In genomic region chr17:45705123-45706009, GRCh38 we compare ENCODE assay signal across 13 cellular contexts.
DNase-seq lines count a peak whose midpoint lies in the region; ATAC-seq and TF ChIP-seq lines count a peak whose summit lies in the region.
"Had no signal": no experiment of that assay in that cellular context is flagged by ENCODE, and none has a peak within 500 bp of the region (broad histone marks: within the 10 kb centered on the region; RNA-seq: fewer than 3 reads in every experiment).

No MANE protein-coding gene starts in this region.

- no peak overlapping the region for H3K4me3 ChIP-seq in RWPE2 (ENCODE audit: severe bottlenecking)
- H3K4me3 ChIP-seq: heart left ventricle, SK-N-MC, suprapubic skin had no signal

- H3K4me1 ChIP-seq in RWPE2 (ENCODE audit: insufficient read depth, poor library complexity, severe bottlenecking): peaks cover 27% of the 10 kb centered on the region
- H3K4me1 ChIP-seq: heart left ventricle, suprapubic skin had no signal

- no peaks in the 10 kb centered on the region for H3K27me3 ChIP-seq in RWPE2 (ENCODE audit: insufficient read depth, poor library complexity, severe bottlenecking)

- H3K9me3 ChIP-seq in RWPE2 (ENCODE audit: severe bottlenecking): no peaks in the 10 kb centered on the region
- H3K9me3 ChIP-seq: heart left ventricle, suprapubic skin had no signal

- DNase-seq in stimulated activated CD4-positive, alpha-beta T cell treated with anti-CD3 and anti-CD28 coated beads, Interleukin-2, amount 100 ng/mL, for 4 hours (ENCODE audit: low read depth): peak; percentile 5
- no peak for DNase-seq in stimulated activated CD4-positive, alpha-beta T cell treated with anti-CD3 and anti-CD28 coated beads, Interleukin-4, amount 100 ng/mL, for 1 hour
- DNase-seq in RWPE2 (ENCODE audit: low spot score) (peak; percentile 83), head of caudate nucleus (peak in 27 of 42 donors; percentile 6 to 75 (median 31)), NOMO-1 (lab: John Stamatoyannopoulos, UW; ENCODE audit: unreplicated experiment in 2 of 2) (no peak), COR-L47 (lab: John Stamatoyannopoulos, UW) (no peak), NCI-H146 (lab: John Stamatoyannopoulos, UW) (no peak)
- DNase-seq: CD4-positive, alpha-beta T cell; heart left ventricle; NCI-H1930 had no signal

- H3K27ac ChIP-seq in RWPE2 (ENCODE audit: poor library complexity, severe bottlenecking): peak overlapping the region; percentile 38
- H3K27ac ChIP-seq: heart left ventricle, SK-N-MC, suprapubic skin had no signal

- H3K36me3 ChIP-seq in RWPE2 (ENCODE audit: low read depth): no peaks in the 10 kb centered on the region
- H3K36me3 ChIP-seq: heart left ventricle, suprapubic skin had no signal

- TF ChIP-seq CTCF in RWPE2 (IDR thresholded peaks at IDR 0.05; ENCODE audit: poor library complexity, severe bottlenecking): no peak

- ATAC-seq in RWPE2 (ENCODE audit: low read depth) (peak; percentile 98), HG03108 (IDR thresholded peaks at IDR 0.05; ENCODE audit: unreplicated experiment) (no peak)
- ATAC-seq: heart left ventricle had no signal

- intact Hi-C loops in head of caudate nucleus (cut with DNase I): no loop called here

Comparison
In these comparisons a context has a peak if more than half of its experiments do, and no peak if none do; other contexts are left out.
1. DNase-seq: peak in stimulated activated CD4-positive, alpha-beta T cell treated with anti-CD3 and anti-CD28 coated beads, Interleukin-2, amount 100 ng/mL, for 4 hours (single experiment), RWPE2 (single experiment) and head of caudate nucleus (27 of 42); none in stimulated activated CD4-positive, alpha-beta T cell treated with anti-CD3 and anti-CD28 coated beads, Interleukin-4, amount 100 ng/mL, for 1 hour (single experiment), NOMO-1 (0 of 2), COR-L47 (single experiment) and NCI-H146 (single experiment).